In genomic region chr4:155846929-155847328, GRCh38 we compare ENCODE assay signal across 23 cellular contexts. TPM values are rescaled to one million over a fixed set of nuclear protein-coding genes. Genes with fewer than 3 reads are reported as not detected.
DNase-seq lines count a peak whose midpoint lies in the region; ATAC-seq and TF ChIP-seq lines count a peak whose summit lies in the region.
"Had no signal": no experiment of that assay in that cellular context is flagged by ENCODE, and none has a peak within 500 bp of the region (broad histone marks: within the 10 kb centered on the region; RNA-seq: fewer than 3 reads in every experiment).

No MANE protein-coding gene starts in this region.

- H3K27me3 ChIP-seq in GM23338 (ENCODE audit: insufficient read depth) (no peaks in the 10 kb centered on the region), mesendoderm (ENCODE audit: insufficient read depth, low read length, poor library complexity) (no peaks in the 10 kb centered on the region)
- H3K27me3 ChIP-seq: BE2C; BLaER1 treated with 17β-estradiol and CSF1 and Interleukin-3, amounts not matched to agents 10 nM and 100 nM had no signal

- no peaks in the 10 kb centered on the region for H3F3A ChIP-seq in GM23338 (replicated peaks; ENCODE audit: low read depth)

- peaks cover 20% of the 10 kb centered on the region for H3K36me3 ChIP-seq in GM23338 (ENCODE audit: insufficient read depth)
- H3K36me3 ChIP-seq in mesendoderm (ENCODE audit: control insufficient read depth, insufficient read depth, low read length) = no peaks in the 10 kb centered on the region
- H3K36me3 ChIP-seq: BE2C; BLaER1 treated with 17β-estradiol and CSF1 and Interleukin-3, amounts not matched to agents 10 nM and 100 nM had no signal

- no peak overlapping the region for H2BK5ac ChIP-seq in mesendoderm (ENCODE audit: low read length)

- H2BK120ac ChIP-seq in mesendoderm (ENCODE audit: low read depth, low read length) = no peak overlapping the region

- no peak overlapping the region for H4K5ac ChIP-seq in mesendoderm (ENCODE audit: low read length)

- no peaks in the 10 kb centered on the region for H4K20me1 ChIP-seq in GM23338 (replicated peaks; ENCODE audit: insufficient read depth)
- H4K20me1 ChIP-seq: BLaER1 treated with 17β-estradiol and CSF1 and Interleukin-3, amounts not matched to agents 10 nM and 100 nM had no signal

- H3K27ac Mint-ChIP-seq in GM23338 (no peak overlapping the region), type B pancreatic cell (no peak overlapping the region)
- H3K27ac Mint-ChIP-seq: CD14-positive monocyte; CD4-positive, alpha-beta T cell; CD8-positive, alpha-beta memory T cell; H9; HFFc6 had no signal

- peaks cover 27% of the 10 kb centered on the region; the same call in 2 of the 3 replicates for H3K36me3 Mint-ChIP-seq in GM23338 (ENCODE audit: low read depth)
- peaks cover 6% of the 10 kb centered on the region for H3K36me3 Mint-ChIP-seq in type B pancreatic cell
- H3K36me3 Mint-ChIP-seq: CD14-positive monocyte; CD8-positive, alpha-beta memory T cell had no signal

- H3K56ac ChIP-seq in mesendoderm (ENCODE audit: low read length) = no peak overlapping the region

- no peak for ATAC-seq in GM23338
- ATAC-seq: GM12878, HCT116 had no signal

- H3K79me1 ChIP-seq in mesendoderm (ENCODE audit: low read length) = no peaks in the 10 kb centered on the region

- no peak overlapping the region for H2AK5ac ChIP-seq in mesendoderm (ENCODE audit: low read length)

- no peak overlapping the region for H2BK15ac ChIP-seq in mesendoderm (replicated peaks; ENCODE audit: low read depth)

- no peak overlapping the region for H3K4me3 Mint-ChIP-seq in GM23338
- H3K4me3 Mint-ChIP-seq in type B pancreatic cell = no peak overlapping the region
- H3K4me3 Mint-ChIP-seq: CD14-positive monocyte; CD4-positive, alpha-beta T cell; CD8-positive, alpha-beta memory T cell; H9; HFFc6 had no signal

- no peak overlapping the region for H2AFZ ChIP-seq in GM23338
- H2AFZ ChIP-seq: GM23248 had no signal

- peaks cover 2% of the 10 kb centered on the region; the same call in 1 of the 3 replicates for H3K4me1 Mint-ChIP-seq in GM23338
- no peaks in the 10 kb centered on the region for H3K4me1 Mint-ChIP-seq in type B pancreatic cell (ENCODE audit: unreplicated experiment)
- H3K4me1 Mint-ChIP-seq: CD8-positive, alpha-beta memory T cell had no signal

- no peak overlapping the region for H3K18ac ChIP-seq in mesendoderm (ENCODE audit: low read length)

- H3K9ac ChIP-seq in mesendoderm (ENCODE audit: low read length) = no peak overlapping the region
- H3K9ac ChIP-seq: BLaER1 treated with 17β-estradiol and CSF1 and Interleukin-3, amounts not matched to agents 10 nM and 100 nM; GM23248 had no signal

- H3K9me3 Mint-ChIP-seq in GM23338 (peaks cover 52% of the 10 kb centered on the region), type B pancreatic cell (peaks cover 5% of the 10 kb centered on the region)

- H3K79me2 ChIP-seq in GM23338 (replicated peaks; ENCODE audit: insufficient read depth) (no peaks in the 10 kb centered on the region), mesendoderm (ENCODE audit: control insufficient read depth, insufficient read depth, low read length) (no peaks in the 10 kb centered on the region)

- peak; percentile 17 for DNase-seq in GM23338 (ENCODE audit: low spot score)
- DNase-seq in KBM-7 = peak; percentile 11
- DNase-seq in mesendoderm = peak; percentile 23
- no peak for DNase-seq in Ammon's horn (ENCODE audit: low spot score)
- no peak for DNase-seq in NCI-H774 (lab: John Stamatoyannopoulos, UW)
- DNase-seq in type B pancreatic cell (ENCODE audit: extremely low spot score, unreplicated experiment) = no peak
- DNase-seq: BE2C; CD4-positive, alpha-beta T cell; CD8-positive, alpha-beta memory T cell; DMS 273 treated with DMSO at 0.1 percent for 48 hours; DMS79; EL; GDM1; GM23248; H9; HFFc6 had no signal

- H3K4me2 ChIP-seq in GM23338 (no peak overlapping the region), mesendoderm (ENCODE audit: low read length) (no peak overlapping the region)
- H3K4me2 ChIP-seq: BLaER1 treated with 17β-estradiol and CSF1 and Interleukin-3, amounts not matched to agents 10 nM and 100 nM had no signal

- peaks cover 2% of the 10 kb centered on the region for H3K27me3 Mint-ChIP-seq in GM23338 (ENCODE audit: insufficient read depth, low read depth, poor library complexity)
- H3K27me3 Mint-ChIP-seq in type B pancreatic cell = no peaks in the 10 kb centered on the region

- H3K4ac ChIP-seq in mesendoderm (ENCODE audit: low read depth, low read length) = no peak overlapping the region

- TF ChIP-seq CTCF in GM23338 (conservative IDR thresholded peaks at IDR 0.05; ENCODE audit: low read depth in 2 of 2) (no peak), type B pancreatic cell (conservative IDR thresholded peaks at IDR 0.05) (no peak)

- in situ Hi-C loops in KBM-7 (cut with MboI; ENCODE audit: low pct_unique_long_range_greater_than_20kb, low sequenced_read_pairs) = no loop called here

- H3K27ac ChIP-seq in GM23338 (ENCODE audit: low read depth) (no peak overlapping the region), mesendoderm (ENCODE audit: low read depth, low read length) (no peak overlapping the region)
- H3K27ac ChIP-seq: BLaER1 treated with 17β-estradiol and CSF1 and Interleukin-3, amounts not matched to agents 10 nM and 100 nM; GM23248 had no signal

- H4K8ac ChIP-seq in mesendoderm (ENCODE audit: low read depth, low read length) = no peak overlapping the region

- H3K4me1 ChIP-seq in GM23338 (ENCODE audit: insufficient read depth) (no peaks in the 10 kb centered on the region), mesendoderm (ENCODE audit: control insufficient read depth, low read depth, low read length) (no peaks in the 10 kb centered on the region)
- H3K4me1 ChIP-seq: BE2C had no signal

- no peak overlapping the region for H3K23ac ChIP-seq in mesendoderm (ENCODE audit: low read length)

- H3K4me3 ChIP-seq in GM23338 = no peak overlapping the region
- H3K4me3 ChIP-seq in mesendoderm (ENCODE audit: low read length) = no peak overlapping the region
- H3K4me3 ChIP-seq: BLaER1 treated with 17β-estradiol and CSF1 and Interleukin-3, amounts not matched to agents 10 nM and 100 nM; GM12878; GM23248 had no signal

- no peaks in the 10 kb centered on the region for H3K9me2 ChIP-seq in GM23338 (ENCODE audit: insufficient read depth)

TF ChIP-seq in GM23338, 12 proteins besides CTCF, POLR2A, EP300 and RAD21:
- no peak for TF ChIP-seq ETS1 (IDR thresholded peaks at IDR 0.05)
- TF ChIP-seq EZH2 (IDR thresholded peaks at IDR 0.05; ENCODE audit: low read depth, unreplicated experiment) = no peak
- TF ChIP-seq ZNF331 (CRISPR knock-in tag; IDR thresholded peaks at IDR 0.05; ENCODE audit: low read depth) = no peak
- no peak for TF ChIP-seq CREB1 (CRISPR knock-in tag; IDR thresholded peaks at IDR 0.05; ENCODE audit: low read depth)
- TF ChIP-seq ZNF114 (CRISPR knock-in tag; IDR thresholded peaks at IDR 0.05) = no peak

RNA-seq across cellular contexts. Expression of gene ASIC5, which starts 19.1 kb away (rescaled TPM):
- total RNA-seq in GM23338 (2014; rRNA removed; shearing (Covaris generic)) = not detected in 2 replicates
- not detected in 2 replicates for polyA plus RNA-seq in GM23338 (2016; fragmentation: Nextera tagmentation; extraction: Ambion mirVana)
- polyA plus RNA-seq in mesendoderm (2013, experiment 1 of 2) = not detected
- polyA plus RNA-seq in mesendoderm (2013, experiment 2 of 2) = not detected
- not detected in 2 replicates for total RNA-seq in type B pancreatic cell (ENCODE audit: low replicate concordance)
- total RNA-seq: A172; CD4-positive, alpha-beta T cell; CD8-positive, alpha-beta memory T cell; GM12878; GM23248; H4; H9; HFFc6 had no signal
- polyA plus RNA-seq: AG04450; CD14-positive monocyte; CD8-positive, alpha-beta memory T cell; GM12878; GM23248 had no signal

RNA-seq across cellular contexts. Expression of gene TDO2, which starts 56.6 kb away (rescaled TPM):
- 0.10 TPM in 1 of 2 replicates, not detected in the other for total RNA-seq in GM23338 (2014; rRNA removed; shearing (Covaris generic))
- not detected in 2 replicates for polyA plus RNA-seq in GM23338 (2016; fragmentation: Nextera tagmentation; extraction: Ambion mirVana)
- polyA plus RNA-seq in mesendoderm (2013, experiment 1 of 2) = 0.08 TPM
- polyA plus RNA-seq in mesendoderm (2013, experiment 2 of 2) = 0.06 TPM
- total RNA-seq in type B pancreatic cell (ENCODE audit: low replicate concordance) = 8.0 and 10.6 TPM in 2 replicates
- total RNA-seq: CD4-positive, alpha-beta T cell; CD8-positive, alpha-beta memory T cell; GM23248; H9 had no signal
- polyA plus RNA-seq: CD14-positive monocyte; CD8-positive, alpha-beta memory T cell; GM23248 had no signal

Comparison
In these comparisons a context has a peak if more than half of its experiments do, and no peak if none do; other contexts are left out.
1. DNase-seq: peak in GM23338 (single experiment), KBM-7 (single experiment) and mesendoderm (single experiment); none in Ammon's horn (single experiment), NCI-H774 (single experiment) and type B pancreatic cell (single experiment).